In genomic region chr9:91425270-91425669, GRCh38 we compare ENCODE assay signal across 9 cellular contexts. TPM values are rescaled to one million over a fixed set of nuclear protein-coding genes. Genes with fewer than 3 reads are reported as not detected.
DNase-seq lines count a peak whose midpoint lies in the region; ATAC-seq and TF ChIP-seq lines count a peak whose summit lies in the region.
"Had no signal": no experiment of that assay in that cellular context is flagged by ENCODE, and none has a peak within 500 bp of the region (broad histone marks: within the 10 kb centered on the region; RNA-seq: fewer than 3 reads in every experiment).

No MANE protein-coding gene starts in this region.

- intact Hi-C loops in heart right ventricle (cut with DNase I), result loop anchor here in 8 of 10 donors (2.0 to 10.0 kb wide), 12 partner anchors 57 to 508 kb away; partner anchors contain the start of gene AUH (in 1 of the 8)
- intact Hi-C loops in Right ventricle myocardium superior (cut with DNase I), result loop anchor here (5.0 kb wide), 1 partner anchor 508 kb away; no protein-coding TSS in a partner anchor

- H3K27ac ChIP-seq in heart right ventricle (peak overlapping the region in 9 of 10 donors; percentile 86 to 99 (median 97)), upper lobe of left lung (peak overlapping the region; percentile 95 to 99 (median 98))

- H3K27me3 ChIP-seq in heart right ventricle, result no peaks in the 10 kb centered on the region
- peaks cover 5% of the 10 kb centered on the region for H3K27me3 ChIP-seq in mucosa of stomach (ENCODE audit: control insufficient read depth, insufficient read depth, low read length)
- no peaks in the 10 kb centered on the region for H3K27me3 ChIP-seq in upper lobe of left lung
- H3K27me3 ChIP-seq: SJSA1 had no signal

- H3K4me3 ChIP-seq in heart right ventricle (peak overlapping the region in 7 of 10 donors; percentile 69 to 98 (median 86)), mucosa of stomach (ENCODE audit: low read length) (peak overlapping the region; percentile 60), upper lobe of left lung (peak overlapping the region in 3 of 4 donors; percentile 65 to 90 (median 75))

- H3K9ac ChIP-seq in mucosa of stomach (ENCODE audit: low read length), result no peak overlapping the region

- H3K9me3 Mint-ChIP-seq in brain, result peaks cover 0 to 8% (median 2%) of the 10 kb centered on the region in 5 experiments

- DNase-seq in heart right ventricle (no peak), Right ventricle myocardium superior (no peak), upper lobe of left lung (no peak), NCI-H187 (lab: John Stamatoyannopoulos, UW) (no peak), NCI-H1105 treated with DMSO at 0.1 percent for 48 hours (lab: John Stamatoyannopoulos, UW) (no peak), dermis blood vessel endothelial cell (no peak)

- no peak for ATAC-seq in heart right ventricle
- ATAC-seq in Right ventricle myocardium superior (ENCODE audit: poor library complexity), result no peak
- ATAC-seq in upper lobe of left lung (ENCODE audit: low FRiP score in 2 of 2), result no peak

- no peaks in the 10 kb centered on the region for H3K36me3 ChIP-seq in heart right ventricle
- no peaks in the 10 kb centered on the region for H3K36me3 ChIP-seq in mucosa of stomach (ENCODE audit: control insufficient read depth, insufficient read depth, low read length)
- no peaks in the 10 kb centered on the region for H3K36me3 ChIP-seq in upper lobe of left lung

- no peak for TF ChIP-seq EP300 in upper lobe of left lung (IDR thresholded peaks at IDR 0.05)

- H3K9me3 ChIP-seq in heart right ventricle (no peaks in the 10 kb centered on the region), mucosa of stomach (ENCODE audit: control insufficient read depth, low read length) (no peaks in the 10 kb centered on the region), upper lobe of left lung (no peaks in the 10 kb centered on the region)
- H3K9me3 ChIP-seq: SJSA1 had no signal

- H3K27me3 Mint-ChIP-seq in brain, result peaks cover 51% of the 10 kb centered on the region

- H3K36me3 Mint-ChIP-seq in brain, result no peaks in the 10 kb centered on the region

- no peak for TF ChIP-seq CTCF in heart right ventricle (IDR thresholded peaks at IDR 0.05)
- TF ChIP-seq CTCF in brain (conservative IDR thresholded peaks at IDR 0.05), result no peak
- TF ChIP-seq CTCF in upper lobe of left lung (IDR thresholded peaks at IDR 0.05), result no peak

- peaks cover 0 to 65% (median 19%) of the 10 kb centered on the region in 9 donors for H3K4me1 ChIP-seq in heart right ventricle
- peaks cover 27% of the 10 kb centered on the region for H3K4me1 ChIP-seq in mucosa of stomach (ENCODE audit: control insufficient read depth, insufficient read depth, low read length)
- H3K4me1 ChIP-seq in upper lobe of left lung, result peaks cover 25 to 47% (median 40%) of the 10 kb centered on the region in 4 donors

- WGBS in heart right ventricle, 2 donors, result 75 to 82% methylated on average over 9 of the region's 9 CpGs
- 56 to 68% methylated on average over 9 of the region's 9 CpGs for WGBS in upper lobe of left lung, 2 donors

- H3K4me1 Mint-ChIP-seq in brain, result peaks cover 18% of the 10 kb centered on the region

- peak overlapping the region; percentile 86 to 92 (median 87) for H3K4me3 Mint-ChIP-seq in brain

- no peak for TF ChIP-seq POLR2A in upper lobe of left lung (IDR thresholded peaks at IDR 0.05)

- H3K27ac Mint-ChIP-seq in brain, result peak overlapping the region in 4 of 5 experiments; percentile 39 to 93 (median 83)

RNA-seq across cellular contexts. Expression of gene NFIL3, which starts 1.6 kb away (rescaled TPM):
- 10 to 100 TPM; 18.6 to 88.0 (median 30.5) TPM for total RNA-seq in heart right ventricle
- 10 to 100 TPM; 10.8 to 24.7 TPM for polyA plus RNA-seq in heart right ventricle
- 19.9 TPM for total RNA-seq in Right ventricle myocardium superior
- 10.7 TPM for polyA plus RNA-seq in brain (ENCODE audit: insufficient read depth, low read depth, low replicate concordance)
- 10 to 100 TPM; 14.7 to 41.3 (median 24.4) TPM for total RNA-seq in upper lobe of left lung
- 6.3 and 6.5 TPM in 2 replicates for total RNA-seq in dermis blood vessel endothelial cell
